In genomic region chr16:84045001-84045817, GRCh38 we compare ENCODE assay signal across 31 cellular contexts. TPM values are rescaled to one million over a fixed set of nuclear protein-coding genes. Genes with fewer than 3 reads are reported as not detected.
"Had no signal": no experiment of that assay in that cellular context is flagged by ENCODE, and none has a peak within 500 bp of the region (broad histone marks: within the 10 kb centered on the region; RNA-seq: fewer than 3 reads in every experiment).

No MANE protein-coding gene starts in this region.

- H3K27ac Mint-ChIP-seq: activated naive CD8-positive, alpha-beta T cell treated with anti-CD3 and anti-CD28 coated beads for 36 hours; immature natural killer cell; mesothelial cell of epicardium; naive thymus-derived CD4-positive, alpha-beta T cell; T-helper 1 cell treated with Interleukin-12 subunit alpha and Interleukin-12 subunit beta and Interleukin-4 antibody, amounts not matched to agents 30 μg/mL and 1 μg/mL, for 36 hours had no signal

- H3K27ac ChIP-seq: adrenal gland, esophagus muscularis mucosa, foreskin keratinocyte, heart left ventricle, skin epidermis, suprapubic skin, tibial artery, VCaP had no signal

- H3K9me3 ChIP-seq: adrenal gland, esophagus muscularis mucosa, heart left ventricle, suprapubic skin, tibial artery had no signal

- ATAC-seq: foreskin keratinocyte; naive thymus-derived CD4-positive, alpha-beta T cell; sciatic nerve had no signal

- H3K4me3 ChIP-seq: adrenal gland, esophagus muscularis mucosa, heart left ventricle, skin epidermis, suprapubic skin, tibial artery had no signal

- H3K4me1 ChIP-seq: foreskin keratinocyte, tibial artery had no signal

- H3K27me3 ChIP-seq: adrenal gland had no signal

- H3K36me3 Mint-ChIP-seq: activated naive CD8-positive, alpha-beta T cell treated with anti-CD3 and anti-CD28 coated beads for 36 hours had no signal

- H3K9me3 Mint-ChIP-seq: activated naive CD8-positive, alpha-beta T cell treated with anti-CD3 and anti-CD28 coated beads for 36 hours; immature natural killer cell; mesothelial cell of epicardium; naive thymus-derived CD4-positive, alpha-beta T cell; T-helper 1 cell treated with Interleukin-12 subunit alpha and Interleukin-12 subunit beta and Interleukin-4 antibody, amounts not matched to agents 30 μg/mL and 1 μg/mL, for 36 hours had no signal

- H3K4me3 Mint-ChIP-seq: activated naive CD8-positive, alpha-beta T cell treated with anti-CD3 and anti-CD28 coated beads for 36 hours; immature natural killer cell; mesothelial cell of epicardium; T-helper 1 cell treated with Interleukin-12 subunit alpha and Interleukin-12 subunit beta and Interleukin-4 antibody, amounts not matched to agents 30 μg/mL and 1 μg/mL, for 36 hours had no signal

- DNase-seq: activated CD4-positive, alpha-beta T cell treated with anti-CD3 and anti-CD28 coated beads for 4 hours; activated CD4-positive, alpha-beta T cell treated with anti-CD3 and anti-CD28 coated beads, Interleukin-2, amount 50 U/mL, for 48 hours; activated CD8-positive, alpha-beta memory T cell treated with anti-CD3 and anti-CD28 coated beads for 24 hours; activated effector memory CD4-positive, alpha-beta T cell treated with Interleukin-2 at 50 U/mL for 16 hours; activated naive CD4-positive, alpha-beta T cell treated with Interleukin-2 at 50 U/mL for 16 hours; activated naive CD8-positive, alpha-beta T cell treated with anti-CD3 and anti-CD28 coated beads for 36 hours; adrenal gland; caudate nucleus; foreskin keratinocyte; hypothalamus; immature natural killer cell; naive thymus-derived CD4-positive, alpha-beta T cell; occipital lobe; stimulated activated CD4-positive, alpha-beta T cell treated with anti-CD3 and anti-CD28 coated beads, Interleukin-15, amount 100 ng/mL, for 24 hours; stimulated activated naive CD4-positive, alpha-beta T cell; SW 1271; T-helper 9 cell; tibial artery had no signal

- H3K4me1 Mint-ChIP-seq: immature natural killer cell had no signal

RNA-seq across cellular contexts. Expression of gene SLC38A8, which starts 2.6 kb away (rescaled TPM):
- total RNA-seq: activated naive CD8-positive, alpha-beta T cell treated with anti-CD3 and anti-CD28 coated beads for 36 hours; astrocyte; esophagus muscularis mucosa; foreskin keratinocyte; kidney epithelial cell; lung microvascular endothelial cell; mesothelial cell of epicardium; naive thymus-derived CD4-positive, alpha-beta T cell; occipital lobe; sciatic nerve; suprapubic skin; ureter had no signal
- polyA plus RNA-seq: foreskin keratinocyte; immature natural killer cell; naive thymus-derived CD4-positive, alpha-beta T cell; neural cell had no signal
